Comparison of ENCODE assay signal across 1 cellular context in the genomic region with DNA sequence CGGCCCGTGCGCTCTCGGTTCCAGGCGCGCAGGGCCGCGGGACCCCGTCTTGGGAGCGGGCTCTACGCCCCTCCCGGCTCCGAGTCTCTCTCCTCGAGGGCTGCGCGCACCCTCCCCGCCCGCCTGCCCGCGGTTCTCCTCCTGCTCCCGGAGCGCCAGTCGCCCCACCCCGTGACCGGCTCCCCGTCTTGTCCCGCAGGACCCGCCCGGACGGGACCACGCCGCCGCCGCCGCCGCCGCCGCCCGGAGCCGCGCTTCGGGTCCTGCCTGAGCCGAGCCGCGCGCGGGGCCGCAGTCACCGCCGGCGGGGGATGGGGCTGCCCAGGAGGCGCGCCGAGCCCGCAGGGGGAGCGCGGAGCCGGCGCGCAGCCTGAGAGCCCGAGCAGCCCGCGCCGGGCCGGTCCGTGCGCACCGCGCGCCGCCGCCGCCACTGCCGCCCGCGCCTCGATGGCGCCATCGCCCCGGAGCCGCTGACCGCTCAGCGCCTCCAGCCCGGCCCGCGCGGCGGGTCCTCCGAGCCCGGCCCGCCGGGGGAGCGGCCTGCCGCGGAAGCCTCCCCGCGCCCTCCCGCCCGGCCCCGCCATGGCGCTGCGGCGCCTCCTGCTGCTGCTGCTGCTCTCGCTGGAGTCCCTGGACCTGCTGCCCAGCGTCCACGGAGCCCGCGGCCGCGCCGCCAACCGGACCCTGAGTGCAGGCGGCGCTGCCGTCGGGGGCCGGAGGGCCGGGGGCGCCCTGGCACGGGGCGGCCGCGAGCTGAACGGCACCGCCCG.
TF ChIP-seq lines count a peak whose summit lies in the region.

TSS of gene SHISA6 (plus strand) at position 373 of the 770 bp plus-strand sequence.

TF ChIP-seq in SK-N-SH treated with all-trans-retinoic acid at 6 μM for 48 hours, 23 proteins besides CTCF, POLR2A, EP300 and RAD21 (continued from another document):
- TF ChIP-seq TSHZ2 (CRISPR knock-in tag; IDR thresholded peaks at IDR 0.05), result no peak
- TF ChIP-seq ARNTL (CRISPR knock-in tag; IDR thresholded peaks at IDR 0.05; ENCODE audit: borderline replicate concordance, low read depth), result no peak
- TF ChIP-seq POU6F1 (CRISPR knock-in tag; IDR thresholded peaks at IDR 0.05; ENCODE audit: borderline replicate concordance, low read depth), result no peak
- TF ChIP-seq ZNF70 (CRISPR knock-in tag; IDR thresholded peaks at IDR 0.05), result no peak
- TF ChIP-seq TOX (CRISPR knock-in tag; IDR thresholded peaks at IDR 0.05; ENCODE audit: borderline replicate concordance), result no peak
- no peak for TF ChIP-seq ZFP3 (CRISPR knock-in tag; IDR thresholded peaks at IDR 0.05)
